In genomic region chr13:26202365-26202972, GRCh38 we compare ENCODE assay signal across 1 cellular context.
TF ChIP-seq lines count a peak whose summit lies in the region.

No MANE protein-coding gene starts in this region.

TF ChIP-seq in SK-N-SH, 30 proteins besides CTCF, POLR2A, EP300 and RAD21 (continued from another document):
- TF ChIP-seq JUND (IDR thresholded peaks at IDR 0.05), result peak; percentile 13; the same call in 1 of the 2 replicates
- no peak for TF ChIP-seq RCOR1 (IDR thresholded peaks at IDR 0.05; ENCODE audit: low read length)
- TF ChIP-seq EZH2phosphoT487 (IDR thresholded peaks at IDR 0.05; ENCODE audit: borderline replicate concordance, low read depth), result no peak
- TF ChIP-seq USF1 (IDR thresholded peaks at IDR 0.05; ENCODE audit: borderline replicate concordance, low read depth), result no peak
